ENCODE assay signal across 1 cellular context in the genomic region with DNA sequence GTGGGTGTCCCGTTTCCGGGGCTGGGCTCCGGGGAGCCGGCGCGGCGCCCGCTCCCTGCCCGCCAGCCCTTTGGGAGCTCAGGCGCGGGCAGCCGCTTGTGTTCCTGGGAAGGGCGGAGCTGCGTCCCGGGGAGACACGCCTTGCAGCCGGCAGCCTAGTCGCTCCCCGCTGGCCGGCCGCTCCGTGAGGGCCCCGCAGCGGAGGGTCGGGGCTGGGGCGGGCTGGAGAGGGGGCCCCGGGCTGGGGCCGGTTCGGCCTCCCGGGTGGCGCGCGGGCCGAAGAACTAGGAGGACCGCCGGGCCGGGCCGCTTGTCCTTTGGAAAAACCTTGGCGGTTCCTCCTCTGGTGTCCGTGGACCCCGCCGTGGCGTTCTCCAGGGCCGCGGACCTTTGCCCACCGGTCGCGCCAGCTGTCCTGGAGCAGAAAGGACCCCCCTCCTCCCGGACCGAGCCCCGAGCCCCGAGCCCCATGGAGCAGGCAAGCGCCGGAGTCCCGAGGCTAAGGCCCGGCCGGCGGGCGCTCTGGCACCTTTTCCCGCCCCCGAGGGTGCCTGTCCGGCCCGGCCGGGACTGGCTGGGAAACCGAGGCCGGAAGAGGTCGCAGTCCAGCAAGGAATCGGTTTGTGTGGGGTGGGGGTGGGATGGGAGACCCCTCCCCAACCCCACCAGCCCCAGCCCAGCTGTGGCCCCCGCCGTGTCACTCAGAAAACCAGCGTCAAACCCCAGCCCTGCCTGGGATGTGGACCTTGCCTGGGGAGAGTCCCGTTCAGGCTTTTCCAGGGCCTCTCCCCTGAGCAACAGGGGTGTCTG.
TF ChIP-seq lines count a peak whose summit lies in the region.

No MANE protein-coding gene starts in this region.

TF ChIP-seq in HepG2, 621 proteins besides CTCF, POLR2A, EP300 and RAD21 (continued from another document):
- TF ChIP-seq, protein P1, sequence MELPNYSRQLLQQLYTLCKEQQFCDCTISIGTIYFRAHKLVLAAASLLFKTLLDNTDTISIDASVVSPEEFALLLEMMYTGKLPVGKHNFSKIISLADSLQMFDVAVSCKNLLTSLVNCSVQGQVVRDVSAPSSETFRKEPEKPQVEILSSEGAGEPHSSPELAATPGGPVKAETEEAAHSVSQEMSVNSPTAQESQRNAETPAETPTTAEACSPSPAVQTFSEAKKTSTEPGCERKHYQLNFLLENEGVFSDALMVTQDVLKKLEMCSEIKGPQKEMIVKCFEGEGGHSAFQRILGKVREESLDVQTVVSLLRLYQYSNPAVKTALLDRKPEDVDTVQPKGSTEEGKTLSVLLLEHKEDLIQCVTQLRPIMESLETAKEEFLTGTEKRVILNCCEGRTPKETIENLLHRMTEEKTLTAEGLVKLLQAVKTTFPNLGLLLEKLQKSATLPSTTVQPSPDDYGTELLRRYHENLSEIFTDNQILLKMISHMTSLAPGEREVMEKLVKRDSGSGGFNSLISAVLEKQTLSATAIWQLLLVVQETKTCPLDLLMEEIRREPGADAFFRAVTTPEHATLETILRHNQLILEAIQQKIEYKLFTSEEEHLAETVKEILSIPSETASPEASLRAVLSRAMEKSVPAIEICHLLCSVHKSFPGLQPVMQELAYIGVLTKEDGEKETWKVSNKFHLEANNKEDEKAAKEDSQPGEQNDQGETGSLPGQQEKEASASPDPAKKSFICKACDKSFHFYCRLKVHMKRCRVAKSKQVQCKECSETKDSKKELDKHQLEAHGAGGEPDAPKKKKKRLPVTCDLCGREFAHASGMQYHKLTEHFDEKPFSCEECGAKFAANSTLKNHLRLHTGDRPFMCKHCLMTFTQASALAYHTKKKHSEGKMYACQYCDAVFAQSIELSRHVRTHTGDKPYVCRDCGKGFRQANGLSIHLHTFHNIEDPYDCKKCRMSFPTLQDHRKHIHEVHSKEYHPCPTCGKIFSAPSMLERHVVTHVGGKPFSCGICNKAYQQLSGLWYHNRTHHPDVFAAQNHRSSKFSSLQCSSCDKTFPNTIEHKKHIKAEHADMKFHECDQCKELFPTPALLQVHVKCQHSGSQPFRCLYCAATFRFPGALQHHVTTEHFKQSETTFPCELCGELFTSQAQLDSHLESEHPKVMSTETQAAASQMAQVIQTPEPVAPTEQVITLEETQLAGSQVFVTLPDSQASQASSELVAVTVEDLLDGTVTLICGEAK (IDR thresholded peaks at IDR 0.05): no peak
- TF ChIP-seq, protein P1 (CRISPR knock-in tag; IDR thresholded peaks at IDR 0.05): peak; percentile 33; the same call in 1 of the 2 replicates
- TF ChIP-seq, protein P2, sequence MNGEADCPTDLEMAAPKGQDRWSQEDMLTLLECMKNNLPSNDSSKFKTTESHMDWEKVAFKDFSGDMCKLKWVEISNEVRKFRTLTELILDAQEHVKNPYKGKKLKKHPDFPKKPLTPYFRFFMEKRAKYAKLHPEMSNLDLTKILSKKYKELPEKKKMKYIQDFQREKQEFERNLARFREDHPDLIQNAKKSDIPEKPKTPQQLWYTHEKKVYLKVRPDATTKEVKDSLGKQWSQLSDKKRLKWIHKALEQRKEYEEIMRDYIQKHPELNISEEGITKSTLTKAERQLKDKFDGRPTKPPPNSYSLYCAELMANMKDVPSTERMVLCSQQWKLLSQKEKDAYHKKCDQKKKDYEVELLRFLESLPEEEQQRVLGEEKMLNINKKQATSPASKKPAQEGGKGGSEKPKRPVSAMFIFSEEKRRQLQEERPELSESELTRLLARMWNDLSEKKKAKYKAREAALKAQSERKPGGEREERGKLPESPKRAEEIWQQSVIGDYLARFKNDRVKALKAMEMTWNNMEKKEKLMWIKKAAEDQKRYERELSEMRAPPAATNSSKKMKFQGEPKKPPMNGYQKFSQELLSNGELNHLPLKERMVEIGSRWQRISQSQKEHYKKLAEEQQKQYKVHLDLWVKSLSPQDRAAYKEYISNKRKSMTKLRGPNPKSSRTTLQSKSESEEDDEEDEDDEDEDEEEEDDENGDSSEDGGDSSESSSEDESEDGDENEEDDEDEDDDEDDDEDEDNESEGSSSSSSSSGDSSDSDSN (CRISPR knock-in tag; IDR thresholded peaks at IDR 0.05): peak; percentile 69; the same call in 1 of the 2 replicates
- TF ChIP-seq IKZF4 (CRISPR knock-in tag; IDR thresholded peaks at IDR 0.05; ENCODE audit: borderline replicate concordance, low read depth, not compliant biosample characterization): no peak
- no peak for TF ChIP-seq MBNL3 (CRISPR knock-in tag; conservative IDR thresholded peaks at IDR 0.05)
- no peak for TF ChIP-seq MEIS2 (CRISPR knock-in tag; IDR thresholded peaks at IDR 0.05)
